Comparison of ENCODE assay signal across 2 cellular contexts in the genomic region with DNA sequence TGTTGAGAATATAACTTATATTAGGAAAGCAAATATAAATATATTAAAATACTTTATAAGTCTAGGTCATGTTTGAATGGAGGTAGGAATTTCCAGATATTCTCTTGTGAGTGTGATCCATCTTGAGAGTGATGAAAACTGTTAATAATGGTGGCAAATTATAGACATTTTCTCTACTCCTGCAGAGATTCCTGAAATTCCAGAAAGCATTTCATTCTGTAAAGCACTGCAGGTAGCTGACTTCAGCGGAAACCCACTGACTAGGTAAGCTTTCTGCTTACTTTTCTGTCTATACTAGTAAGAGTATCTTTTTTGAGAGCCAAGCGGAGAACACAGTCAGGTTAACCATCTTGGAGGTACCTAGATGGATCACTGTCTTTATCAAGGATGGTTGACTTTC.
TF ChIP-seq lines count a peak whose summit lies in the region.

No MANE protein-coding gene starts in this region.

TF ChIP-seq in GM23338, 12 proteins besides CTCF, POLR2A, EP300 and RAD21 (continued from another document):
- TF ChIP-seq, protein P1, sequence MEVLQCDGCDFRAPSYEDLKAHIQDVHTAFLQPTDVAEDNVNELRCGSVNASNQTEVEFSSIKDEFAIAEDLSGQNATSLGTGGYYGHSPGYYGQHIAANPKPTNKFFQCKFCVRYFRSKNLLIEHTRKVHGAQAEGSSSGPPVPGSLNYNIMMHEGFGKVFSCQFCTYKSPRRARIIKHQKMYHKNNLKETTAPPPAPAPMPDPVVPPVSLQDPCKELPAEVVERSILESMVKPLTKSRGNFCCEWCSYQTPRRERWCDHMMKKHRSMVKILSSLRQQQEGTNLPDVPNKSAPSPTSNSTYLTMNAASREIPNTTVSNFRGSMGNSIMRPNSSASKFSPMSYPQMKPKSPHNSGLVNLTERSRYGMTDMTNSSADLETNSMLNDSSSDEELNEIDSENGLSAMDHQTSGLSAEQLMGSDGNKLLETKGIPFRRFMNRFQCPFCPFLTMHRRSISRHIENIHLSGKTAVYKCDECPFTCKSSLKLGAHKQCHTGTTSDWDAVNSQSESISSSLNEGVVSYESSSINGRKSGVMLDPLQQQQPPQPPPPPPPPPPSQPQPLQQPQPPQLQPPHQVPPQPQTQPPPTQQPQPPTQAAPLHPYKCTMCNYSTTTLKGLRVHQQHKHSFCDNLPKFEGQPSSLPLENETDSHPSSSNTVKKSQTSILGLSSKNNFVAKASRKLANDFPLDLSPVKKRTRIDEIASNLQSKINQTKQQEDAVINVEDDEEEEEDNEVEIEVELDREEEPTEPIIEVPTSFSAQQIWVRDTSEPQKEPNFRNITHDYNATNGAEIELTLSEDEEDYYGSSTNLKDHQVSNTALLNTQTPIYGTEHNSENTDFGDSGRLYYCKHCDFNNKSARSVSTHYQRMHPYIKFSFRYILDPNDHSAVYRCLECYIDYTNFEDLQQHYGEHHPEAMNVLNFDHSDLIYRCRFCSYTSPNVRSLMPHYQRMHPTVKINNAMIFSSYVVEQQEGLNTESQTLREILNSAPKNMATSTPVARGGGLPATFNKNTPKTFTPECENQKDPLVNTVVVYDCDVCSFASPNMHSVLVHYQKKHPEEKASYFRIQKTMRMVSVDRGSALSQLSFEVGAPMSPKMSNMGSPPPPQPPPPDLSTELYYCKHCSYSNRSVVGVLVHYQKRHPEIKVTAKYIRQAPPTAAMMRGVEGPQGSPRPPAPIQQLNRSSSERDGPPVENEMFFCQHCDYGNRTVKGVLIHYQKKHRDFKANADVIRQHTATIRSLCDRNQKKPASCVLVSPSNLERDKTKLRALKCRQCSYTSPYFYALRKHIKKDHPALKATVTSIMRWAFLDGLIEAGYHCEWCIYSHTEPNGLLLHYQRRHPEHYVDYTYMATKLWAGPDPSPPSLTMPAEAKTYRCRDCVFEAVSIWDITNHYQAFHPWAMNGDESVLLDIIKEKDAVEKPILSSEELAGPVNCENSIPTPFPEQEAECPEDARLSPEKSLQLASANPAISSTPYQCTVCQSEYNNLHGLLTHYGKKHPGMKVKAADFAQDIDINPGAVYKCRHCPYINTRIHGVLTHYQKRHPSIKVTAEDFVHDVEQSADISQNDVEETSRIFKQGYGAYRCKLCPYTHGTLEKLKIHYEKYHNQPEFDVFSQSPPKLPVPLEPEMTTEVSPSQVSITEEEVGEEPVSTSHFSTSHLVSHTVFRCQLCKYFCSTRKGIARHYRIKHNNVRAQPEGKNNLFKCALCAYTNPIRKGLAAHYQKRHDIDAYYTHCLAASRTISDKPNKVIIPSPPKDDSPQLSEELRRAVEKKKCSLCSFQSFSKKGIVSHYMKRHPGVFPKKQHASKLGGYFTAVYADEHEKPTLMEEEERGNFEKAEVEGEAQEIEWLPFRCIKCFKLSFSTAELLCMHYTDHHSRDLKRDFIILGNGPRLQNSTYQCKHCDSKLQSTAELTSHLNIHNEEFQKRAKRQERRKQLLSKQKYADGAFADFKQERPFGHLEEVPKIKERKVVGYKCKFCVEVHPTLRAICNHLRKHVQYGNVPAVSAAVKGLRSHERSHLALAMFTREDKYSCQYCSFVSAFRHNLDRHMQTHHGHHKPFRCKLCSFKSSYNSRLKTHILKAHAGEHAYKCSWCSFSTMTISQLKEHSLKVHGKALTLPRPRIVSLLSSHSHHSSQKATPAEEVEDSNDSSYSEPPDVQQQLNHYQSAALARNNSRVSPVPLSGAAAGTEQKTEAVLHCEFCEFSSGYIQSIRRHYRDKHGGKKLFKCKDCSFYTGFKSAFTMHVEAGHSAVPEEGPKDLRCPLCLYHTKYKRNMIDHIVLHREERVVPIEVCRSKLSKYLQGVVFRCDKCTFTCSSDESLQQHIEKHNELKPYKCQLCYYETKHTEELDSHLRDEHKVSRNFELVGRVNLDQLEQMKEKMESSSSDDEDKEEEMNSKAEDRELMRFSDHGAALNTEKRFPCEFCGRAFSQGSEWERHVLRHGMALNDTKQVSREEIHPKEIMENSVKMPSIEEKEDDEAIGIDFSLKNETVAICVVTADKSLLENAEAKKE (CRISPR knock-in tag; IDR thresholded peaks at IDR 0.05): no peak
- TF ChIP-seq, protein P2, sequence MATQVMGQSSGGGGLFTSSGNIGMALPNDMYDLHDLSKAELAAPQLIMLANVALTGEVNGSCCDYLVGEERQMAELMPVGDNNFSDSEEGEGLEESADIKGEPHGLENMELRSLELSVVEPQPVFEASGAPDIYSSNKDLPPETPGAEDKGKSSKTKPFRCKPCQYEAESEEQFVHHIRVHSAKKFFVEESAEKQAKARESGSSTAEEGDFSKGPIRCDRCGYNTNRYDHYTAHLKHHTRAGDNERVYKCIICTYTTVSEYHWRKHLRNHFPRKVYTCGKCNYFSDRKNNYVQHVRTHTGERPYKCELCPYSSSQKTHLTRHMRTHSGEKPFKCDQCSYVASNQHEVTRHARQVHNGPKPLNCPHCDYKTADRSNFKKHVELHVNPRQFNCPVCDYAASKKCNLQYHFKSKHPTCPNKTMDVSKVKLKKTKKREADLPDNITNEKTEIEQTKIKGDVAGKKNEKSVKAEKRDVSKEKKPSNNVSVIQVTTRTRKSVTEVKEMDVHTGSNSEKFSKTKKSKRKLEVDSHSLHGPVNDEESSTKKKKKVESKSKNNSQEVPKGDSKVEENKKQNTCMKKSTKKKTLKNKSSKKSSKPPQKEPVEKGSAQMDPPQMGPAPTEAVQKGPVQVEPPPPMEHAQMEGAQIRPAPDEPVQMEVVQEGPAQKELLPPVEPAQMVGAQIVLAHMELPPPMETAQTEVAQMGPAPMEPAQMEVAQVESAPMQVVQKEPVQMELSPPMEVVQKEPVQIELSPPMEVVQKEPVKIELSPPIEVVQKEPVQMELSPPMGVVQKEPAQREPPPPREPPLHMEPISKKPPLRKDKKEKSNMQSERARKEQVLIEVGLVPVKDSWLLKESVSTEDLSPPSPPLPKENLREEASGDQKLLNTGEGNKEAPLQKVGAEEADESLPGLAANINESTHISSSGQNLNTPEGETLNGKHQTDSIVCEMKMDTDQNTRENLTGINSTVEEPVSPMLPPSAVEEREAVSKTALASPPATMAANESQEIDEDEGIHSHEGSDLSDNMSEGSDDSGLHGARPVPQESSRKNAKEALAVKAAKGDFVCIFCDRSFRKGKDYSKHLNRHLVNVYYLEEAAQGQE (IDR thresholded peaks at IDR 0.05; ENCODE audit: unreplicated experiment): no peak
- no peak for TF ChIP-seq CREB1 (CRISPR knock-in tag; IDR thresholded peaks at IDR 0.05; ENCODE audit: low read depth)

TF ChIP-seq in WTC11, 78 proteins besides CTCF, POLR2A, EP300 and RAD21 (continued from another document):
- TF ChIP-seq ZNF512 (CRISPR knock-in tag; IDR thresholded peaks at IDR 0.05; ENCODE audit: borderline replicate concordance): no peak
- no peak for TF ChIP-seq SMAD4 (CRISPR knock-in tag; IDR thresholded peaks at IDR 0.05)
- TF ChIP-seq SP1 (CRISPR knock-in tag; conservative IDR thresholded peaks at IDR 0.05): no peak
- TF ChIP-seq FOXJ3 (CRISPR knock-in tag; IDR thresholded peaks at IDR 0.05; ENCODE audit: borderline replicate concordance): no peak
- no peak for TF ChIP-seq RORB (CRISPR knock-in tag; IDR thresholded peaks at IDR 0.05)
